ENCODE assay signal across 8 cellular contexts in the genomic region with DNA sequence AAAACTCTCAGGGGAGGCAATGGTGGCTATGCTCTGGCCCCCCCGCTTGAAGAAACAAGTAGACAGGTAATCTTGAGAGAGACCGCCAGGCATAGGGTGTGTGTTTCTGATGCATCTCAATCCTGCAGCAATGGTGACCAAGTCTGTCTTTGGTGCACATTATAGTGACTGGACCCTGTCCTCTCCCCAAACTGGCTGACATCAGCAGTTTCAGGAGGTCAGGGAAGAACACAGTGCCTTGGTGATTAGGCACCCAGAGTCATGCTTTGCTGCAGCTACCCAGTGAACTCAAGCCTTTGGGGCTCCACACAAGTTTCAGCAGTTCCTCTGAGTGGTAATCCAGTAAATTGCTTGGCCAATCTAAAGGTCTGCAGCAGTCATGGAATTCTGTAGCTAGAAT.
"Had no signal": no experiment of that assay in that cellular context is flagged by ENCODE, and none has a peak within 500 bp of the region (broad histone marks: within the 10 kb centered on the region; RNA-seq: fewer than 3 reads in every experiment).

No MANE protein-coding gene starts in this region.

- H2AFZ ChIP-seq: GM23338 had no signal

- DNase-seq: H9, HCEC 1CT, KBM-7 had no signal

- H3K4me2 ChIP-seq: GM23338, KMS-11 had no signal

- ATAC-seq: GM23338 had no signal

- FAIRE-seq: H1, H54, HTR-8/SVneo had no signal

- H3K27ac ChIP-seq: KMS-11 had no signal

- H3K4me3 ChIP-seq: GM23338 had no signal

- H3K9ac ChIP-seq: KMS-11 had no signal
